Comparison of ENCODE assay signal across 8 cellular contexts in the genomic region with DNA sequence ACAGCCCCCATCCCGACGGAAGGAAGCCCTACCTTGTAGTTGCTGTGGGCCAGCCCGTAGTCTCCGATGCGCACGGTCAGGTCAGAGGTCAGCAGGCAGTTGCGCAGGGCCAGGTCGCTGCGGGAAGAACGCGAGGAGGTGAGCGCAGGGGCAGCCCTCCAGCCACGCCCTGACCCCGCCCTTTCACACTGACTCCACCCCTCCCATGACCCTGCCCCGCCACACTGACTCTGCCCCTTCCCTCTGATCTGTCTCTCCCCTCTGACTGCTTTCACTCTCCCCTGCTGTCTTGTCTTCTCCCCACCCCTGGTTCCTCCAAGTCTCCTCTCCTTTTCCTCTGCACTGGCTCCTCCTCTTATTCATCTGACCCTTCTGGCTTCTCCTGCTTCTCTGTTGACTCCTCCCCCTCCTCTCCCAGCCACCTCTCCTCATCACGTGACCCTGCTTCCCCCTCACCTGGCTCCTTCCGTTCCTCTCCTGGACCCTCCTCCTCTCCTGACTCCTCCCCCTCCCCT. TPM values are rescaled to one million over a fixed set of nuclear protein-coding genes. Genes with fewer than 3 reads are reported as not detected.
DNase-seq lines count a peak whose midpoint lies in the region; ATAC-seq and TF ChIP-seq lines count a peak whose summit lies in the region.

No MANE protein-coding gene starts in this region.

- no peak overlapping the region for H2AK9ac ChIP-seq in IMR-90 (replicated peaks; ENCODE audit: low read depth, low read length, poor library complexity)

- H2BK20ac ChIP-seq in IMR-90 (ENCODE audit: low read depth, low read length) = no peak overlapping the region

- peaks cover 20% of the 10 kb centered on the region for H3K4me1 Mint-ChIP-seq in CD14-positive monocyte
- H3K4me1 Mint-ChIP-seq in activated naive CD8-positive, alpha-beta T cell treated with anti-CD3 and anti-CD28 coated beads, Interleukin-2, amount 10 ng/mL, durations not matched to agents 7 days and 5 days = peaks cover 17% of the 10 kb centered on the region

- TF ChIP-seq POLR2A in IMR-90 (IDR thresholded peaks at IDR 0.05; ENCODE audit: low read depth, low read length) = no peak
- TF ChIP-seq POLR2A in Peyer's patch (IDR thresholded peaks at IDR 0.05) = peak in 1 of 2 donors; percentile 43
- TF ChIP-seq POLR2A in right lobe of liver (IDR thresholded peaks at IDR 0.05) = no peak
- no peak for TF ChIP-seq POLR2A in vagina (IDR thresholded peaks at IDR 0.05)

- POLR2A ChIA-PET in IMR-90 (lab: Charles Lee; ENCODE audit: unreplicated experiment) = no interaction called here
- POLR2A ChIA-PET in activated naive CD8-positive, alpha-beta T cell treated with anti-CD3 and anti-CD28 coated beads, Interleukin-2, amount 10 ng/mL, durations not matched to agents 7 days and 5 days (lab: Charles Lee) = no interaction called here

- BruUV-seq in IMR-90 (replicated peaks; lab: Mats Ljungman, UMichigan) = no TSS peak

- H3K4me3 Mint-ChIP-seq in CD14-positive monocyte = peak overlapping the region; percentile 61 to 76
- peak overlapping the region; percentile 81 for H3K4me3 Mint-ChIP-seq in activated naive CD8-positive, alpha-beta T cell treated with anti-CD3 and anti-CD28 coated beads, Interleukin-2, amount 10 ng/mL, durations not matched to agents 7 days and 5 days

- no peak overlapping the region for H4K5ac ChIP-seq in IMR-90 (ENCODE audit: low read depth, low read length)

- no peak for TF ChIP-seq CTCF in CD14-positive monocyte (IDR thresholded peaks at IDR 0.05)
- TF ChIP-seq CTCF in IMR-90 (conservative IDR thresholded peaks at IDR 0.05; ENCODE audit: low read depth, low read length) = no peak
- no peak for TF ChIP-seq CTCF in Peyer's patch (IDR thresholded peaks at IDR 0.05)
- TF ChIP-seq CTCF in right lobe of liver (IDR thresholded peaks at IDR 0.05) = no peak
- TF ChIP-seq CTCF in vagina (IDR thresholded peaks at IDR 0.05) = no peak

- dilution Hi-C loops in IMR-90 (cut with HindIII; ENCODE audit: low sequenced_read_pairs, unreplicated experiment) = no loop called here

- H2BK120ac ChIP-seq in IMR-90 (ENCODE audit: low read depth, low read length) = no peak overlapping the region

- H3K9me3 ChIP-seq in IMR-90 (ENCODE audit: control insufficient read depth, insufficient read depth, low read length) (no peaks in the 10 kb centered on the region), Peyer's patch (no peaks in the 10 kb centered on the region), right lobe of liver (no peaks in the 10 kb centered on the region), vagina (no peaks in the 10 kb centered on the region)

- H3K9me1 ChIP-seq in IMR-90 (ENCODE audit: insufficient read depth, low read length) = no peaks in the 10 kb centered on the region

- H3K14ac ChIP-seq in IMR-90 (replicated peaks; ENCODE audit: low read depth, low read length) = no peak overlapping the region

- no peaks in the 10 kb centered on the region for H3K36me3 ChIP-seq in IMR-90 (ENCODE audit: control insufficient read depth, insufficient read depth, low read length)
- H3K36me3 ChIP-seq in Peyer's patch = no peaks in the 10 kb centered on the region
- no peaks in the 10 kb centered on the region for H3K36me3 ChIP-seq in right lobe of liver
- H3K36me3 ChIP-seq in vagina = no peaks in the 10 kb centered on the region

- H3K27ac ChIP-seq in IMR-90 (ENCODE audit: insufficient read depth, low read length) (no peak overlapping the region), Peyer's patch (peak overlapping the region in 3 of 4 donors; percentile 4 to 77 (median 76)), right lobe of liver (no peak overlapping the region), vagina (no peak overlapping the region)

- WGBS in IMR-90 (ENCODE audit: extremely low coverage in 2 of 2, insufficient read length in 1 of 2), 2 experiments = 10% methylated on average over 16 of the region's 17 CpGs; no CpG with 5 or more reads in 1 of the 2 experiments
- 6% methylated on average over 4 of the region's 17 CpGs for WGBS in right lobe of liver (ENCODE audit: insufficient coverage, low coverage, low lambda C conversion rate, missing lambda C conversion rate)

- no peak overlapping the region for H3K4me3 ChIP-seq in IMR-90 (ENCODE audit: insufficient read depth, low read depth, low read length)
- H3K4me3 ChIP-seq in Peyer's patch = peak overlapping the region in 3 of 4 donors; percentile 6 to 53 (median 45)
- no peak overlapping the region for H3K4me3 ChIP-seq in right lobe of liver
- peak overlapping the region; percentile 24 to 26 for H3K4me3 ChIP-seq in vagina

- in situ Hi-C loops in IMR-90 (cut with MboI; ENCODE audit: low sequenced_read_pairs) = no loop called here

- TF ChIP-seq RAD21 in IMR-90 (IDR thresholded peaks at IDR 0.05; ENCODE audit: low read length) = no peak

- peak overlapping the region; percentile 81 for H2AFZ ChIP-seq in IMR-90 (replicated peaks; ENCODE audit: low read length, poor library complexity)

- no peak overlapping the region for H3K18ac ChIP-seq in IMR-90 (ENCODE audit: low read depth, low read length)

- H3K79me1 ChIP-seq in IMR-90 (ENCODE audit: low read depth in 1 of 2, low read length in 2 of 2) = no peaks in the 10 kb centered on the region

- H4K20me1 ChIP-seq in IMR-90 (ENCODE audit: insufficient read depth, low read length) = no peaks in the 10 kb centered on the region; the same call in 1 of the 2 replicates

- no peak overlapping the region for H2AK5ac ChIP-seq in IMR-90 (ENCODE audit: low read depth, low read length)

- no peaks in the 10 kb centered on the region for H3K36me3 Mint-ChIP-seq in CD14-positive monocyte
- H3K36me3 Mint-ChIP-seq in activated naive CD8-positive, alpha-beta T cell treated with anti-CD3 and anti-CD28 coated beads, Interleukin-2, amount 10 ng/mL, durations not matched to agents 7 days and 5 days = no peaks in the 10 kb centered on the region

- H4K91ac ChIP-seq in IMR-90 (ENCODE audit: insufficient read depth, low read depth, low read length) = no peak overlapping the region

- H3K4ac ChIP-seq in IMR-90 (ENCODE audit: low read depth, low read length) = no peak overlapping the region

- intact Hi-C loops in CD14-positive monocyte (cut with micrococcal nuclease) = no loop called here
- intact Hi-C loops in IMR-90 (cut with micrococcal nuclease) = no loop called here
- intact Hi-C loops in right lobe of liver (cut with DNase I) = loop anchor here in 1 of 2 donors (10.0 kb wide), 1 partner anchor 103 kb away; the partner anchor contains the start of gene SPACA4
- intact Hi-C loops in vagina (cut with DNase I) = no loop called here

- peak; percentile 33 for ATAC-seq in IMR-90 (ENCODE audit: low read depth)
- peak; percentile 77 for ATAC-seq in activated naive CD8-positive, alpha-beta T cell treated with anti-CD3 and anti-CD28 coated beads, Interleukin-2, amount 10 ng/mL, durations not matched to agents 7 days and 5 days (ENCODE audit: low read depth)
- peak; percentile 33 to 49 (median 42) for ATAC-seq in right lobe of liver

- peaks cover 0 to 9% (median 5%) of the 10 kb centered on the region in 7 donors for H3K9me3 Mint-ChIP-seq in CD14-positive monocyte
- H3K9me3 Mint-ChIP-seq in activated naive CD8-positive, alpha-beta T cell treated with anti-CD3 and anti-CD28 coated beads, Interleukin-2, amount 10 ng/mL, durations not matched to agents 7 days and 5 days = no peaks in the 10 kb centered on the region

- CTCF ChIA-PET in IMR-90 (lab: Yijun Ruan, JAX) = no interaction called here

- H2BK15ac ChIP-seq in IMR-90 (ENCODE audit: low read depth, low read length) = no peak overlapping the region

- H3K27me3 Mint-ChIP-seq in CD14-positive monocyte (ENCODE audit: low read depth in 3 of 3) = peaks cover 27 to 54% (median 33%) of the 10 kb centered on the region in 3 donors
- H3K27me3 Mint-ChIP-seq in activated naive CD8-positive, alpha-beta T cell treated with anti-CD3 and anti-CD28 coated beads, Interleukin-2, amount 10 ng/mL, durations not matched to agents 7 days and 5 days = no peaks in the 10 kb centered on the region

- H4K8ac ChIP-seq in IMR-90 (ENCODE audit: low read depth in 2 of 2, low read length in 2 of 2) = no peak overlapping the region

- no peak overlapping the region for H2BK5ac ChIP-seq in IMR-90 (ENCODE audit: low read depth, low read length, poor library complexity, severe bottlenecking)

- H3K27me3 ChIP-seq in IMR-90 (ENCODE audit: control insufficient read depth, insufficient read depth, low read length) (peaks cover 42% of the 10 kb centered on the region), Peyer's patch (no peaks in the 10 kb centered on the region), right lobe of liver (no peaks in the 10 kb centered on the region), vagina (no peaks in the 10 kb centered on the region)

- no peak overlapping the region; the same call in 1 of the 2 replicates for H3K4me2 ChIP-seq in IMR-90 (ENCODE audit: low read depth, low read length)

- DNase-seq in CD14-positive monocyte (ENCODE audit: low spot score) = no peak
- DNase-seq in IMR-90 = no peak
- peak in 2 of 3 donors; percentile 84 to 92 for DNase-seq in Peyer's patch
- peak; percentile 74 for DNase-seq in activated naive CD8-positive, alpha-beta T cell treated with anti-CD3 and anti-CD28 coated beads, Interleukin-2, amount 10 ng/mL, durations not matched to agents 7 days and 5 days
- no peak for DNase-seq in right lobe of liver
- DNase-seq in vagina (ENCODE audit: extremely low spot score in 2 of 2) = no peak
- DNase-seq in NK-92 treated with Interleukin-12 subunit alpha and Interleukin-12 subunit beta, amount 100 ng/mL, for 24 hours (lab: John Stamatoyannopoulos, UW) = no peak
- no peak for DNase-seq in cerebellum (ENCODE audit: low spot score)

- H3K56ac ChIP-seq in IMR-90 (ENCODE audit: extremely low read depth, insufficient read depth, low read length) = no peak overlapping the region

- no peak overlapping the region for H3K23ac ChIP-seq in IMR-90 (ENCODE audit: low read depth, low read length)

- H3K9ac ChIP-seq in IMR-90 (ENCODE audit: low read depth, low read length) = no peak overlapping the region

- H3K27ac Mint-ChIP-seq in CD14-positive monocyte = peak overlapping the region in 5 of 7 donors; percentile 23 to 89 (median 81)
- peak overlapping the region; percentile 81 for H3K27ac Mint-ChIP-seq in activated naive CD8-positive, alpha-beta T cell treated with anti-CD3 and anti-CD28 coated beads, Interleukin-2, amount 10 ng/mL, durations not matched to agents 7 days and 5 days

- peaks cover 3% of the 10 kb centered on the region; the same call in 1 of the 2 replicates for H3K4me1 ChIP-seq in IMR-90 (ENCODE audit: control insufficient read depth, insufficient read depth, low read length)
- H3K4me1 ChIP-seq in Peyer's patch = peaks cover 0 to 14% (median 5%) of the 10 kb centered on the region in 4 donors
- H3K4me1 ChIP-seq in right lobe of liver = no peaks in the 10 kb centered on the region
- peaks cover 5% of the 10 kb centered on the region for H3K4me1 ChIP-seq in vagina

RNA-seq across cellular contexts. Expression of gene LMTK3, which starts 10.1 kb away (rescaled TPM):
- not detected for polyA plus RNA-seq in CD14-positive monocyte
- 0.18 TPM in 1 of 2 replicates, not detected in the other for total RNA-seq in IMR-90 (2012; rRNA removed)
- 0.60 and 0.87 TPM in 2 replicates for polyA plus RNA-seq in IMR-90 (2012; rRNA removed)
- 0.70 and 0.79 TPM in 2 replicates for polyA plus RNA-seq in IMR-90 (2012; cell fraction: cytosol; rRNA removed)
- polyA plus RNA-seq in IMR-90 (2012; cell fraction: nucleus; rRNA removed; ENCODE audit: low replicate concordance) = 2.9 and 5.0 TPM in 2 replicates
- total RNA-seq in Peyer's patch = 10 to 100 TPM in 2 of 4 donors, 1 to 10 TPM in 2; 8.2 to 17.6 (median 12.8) TPM
- total RNA-seq in activated naive CD8-positive, alpha-beta T cell treated with anti-CD3 and anti-CD28 coated beads, Interleukin-2, amount 10 ng/mL, durations not matched to agents 7 days and 5 days = 10 to 100 TPM; 10.2 to 12.8 TPM
- total RNA-seq in right lobe of liver = under 1 TPM in 5 of 6 experiments, not detected in 1; 0.09 to 0.31 (median 0.12) TPM
- total RNA-seq in vagina = 1.7 TPM
- 7.0 TPM for total RNA-seq in cerebellum

RNA-seq across cellular contexts. Expression of gene CYTH2, which starts 32.3 kb away (rescaled TPM):
- 10 to 100 TPM; 21.3 to 21.7 TPM for polyA plus RNA-seq in CD14-positive monocyte
- total RNA-seq in IMR-90 (2012; rRNA removed) = 35.8 and 38.3 TPM in 2 replicates
- polyA plus RNA-seq in IMR-90 (2012; rRNA removed) = 56.1 and 62.0 TPM in 2 replicates
- polyA plus RNA-seq in IMR-90 (2012; cell fraction: cytosol; rRNA removed) = 49.6 and 59.9 TPM in 2 replicates
- 149 and 158 TPM in 2 replicates for polyA plus RNA-seq in IMR-90 (2012; cell fraction: nucleus; rRNA removed; ENCODE audit: low replicate concordance)
- 100 to 1,000 TPM in 1 of 4 donors, 10 to 100 TPM in 3; 64.5 to 160 (median 76.9) TPM for total RNA-seq in Peyer's patch
- 10 to 100 TPM; 57.6 to 59.1 TPM for total RNA-seq in activated naive CD8-positive, alpha-beta T cell treated with anti-CD3 and anti-CD28 coated beads, Interleukin-2, amount 10 ng/mL, durations not matched to agents 7 days and 5 days
- total RNA-seq in right lobe of liver = 10 to 100 TPM in 5 of 6 experiments, 1 to 10 TPM in 1; 7.7 to 22.7 (median 13.5) TPM
- total RNA-seq in vagina = 87.2 TPM
- 49.7 TPM for total RNA-seq in cerebellum

RNA-seq across cellular contexts. Expression of gene KCNJ14, which starts 46.1 kb away (rescaled TPM):
- polyA plus RNA-seq in CD14-positive monocyte (under 1 TPM in 1 of 2 donors, not detected in 1; 0.09 TPM), IMR-90 (2012; rRNA removed) (0.34 and 0.39 TPM in 2 replicates)
- total RNA-seq in IMR-90 (2012; rRNA removed) (under 0.01 and 0.18 TPM in 2 replicates), Peyer's patch (1 to 10 TPM in 3 of 4 donors, under 1 TPM in 1; 0.88 to 2.0 (median 1.8) TPM), right lobe of liver (under 1 TPM; 0.22 to 0.44 (median 0.31) TPM), vagina (3.7 TPM), cerebellum (1.6 TPM)
- 0.11 and 0.29 TPM in 2 replicates for polyA plus RNA-seq in IMR-90 (2012; cell fraction: cytosol; rRNA removed)
- polyA plus RNA-seq in IMR-90 (2012; cell fraction: nucleus; rRNA removed; ENCODE audit: low replicate concordance) = 2.0 and 4.1 TPM in 2 replicates
- total RNA-seq in activated naive CD8-positive, alpha-beta T cell treated with anti-CD3 and anti-CD28 coated beads, Interleukin-2, amount 10 ng/mL, durations not matched to agents 7 days and 5 days = 1 to 10 TPM; 1.4 TPM

RNA-seq across cellular contexts. Expression of gene SULT2B1, which starts 50.5 kb away (rescaled TPM):
- polyA plus RNA-seq in CD14-positive monocyte (under 1 TPM in 1 of 2 donors, not detected in 1; 0.40 TPM), IMR-90 (2012; rRNA removed) (0.09 TPM in 1 of 2 replicates, not detected in the other)
- total RNA-seq in IMR-90 (2012; rRNA removed) (not detected in 2 replicates), Peyer's patch (10 to 100 TPM in 1 of 4 donors, 1 to 10 TPM in 3; 2.5 to 14.6 (median 5.9) TPM), right lobe of liver (under 1 TPM in 1 of 6 experiments, not detected in 5; 0.61 TPM), vagina (43.0 TPM), cerebellum (not detected)
- 0.08 TPM in 1 of 2 replicates, not detected in the other for polyA plus RNA-seq in IMR-90 (2012; cell fraction: cytosol; rRNA removed)
- 0.13 and 0.23 TPM in 2 replicates for polyA plus RNA-seq in IMR-90 (2012; cell fraction: nucleus; rRNA removed; ENCODE audit: low replicate concordance)
- total RNA-seq in activated naive CD8-positive, alpha-beta T cell treated with anti-CD3 and anti-CD28 coated beads, Interleukin-2, amount 10 ng/mL, durations not matched to agents 7 days and 5 days = not detected

RNA-seq across cellular contexts. Expression of gene GRWD1, which starts 55.7 kb away (rescaled TPM):
- polyA plus RNA-seq in CD14-positive monocyte (10 to 100 TPM in 1 of 2 donors, 1 to 10 TPM in 1; 10.0 to 13.9 TPM), IMR-90 (2012; rRNA removed) (22.5 and 25.2 TPM in 2 replicates)
- total RNA-seq in IMR-90 (2012; rRNA removed) (22.0 and 32.5 TPM in 2 replicates), Peyer's patch (10 to 100 TPM in 3 of 4 donors, 1 to 10 TPM in 1; 10.0 to 17.6 (median 15.6) TPM), right lobe of liver (10 to 100 TPM; 14.7 to 31.0 (median 17.6) TPM), vagina (20.4 TPM), cerebellum (9.7 TPM)
- 20.0 and 42.6 TPM in 2 replicates for polyA plus RNA-seq in IMR-90 (2012; cell fraction: cytosol; rRNA removed)
- polyA plus RNA-seq in IMR-90 (2012; cell fraction: nucleus; rRNA removed; ENCODE audit: low replicate concordance) = 13.1 and 26.6 TPM in 2 replicates
- 10 to 100 TPM; 31.3 to 36.0 TPM for total RNA-seq in activated naive CD8-positive, alpha-beta T cell treated with anti-CD3 and anti-CD28 coated beads, Interleukin-2, amount 10 ng/mL, durations not matched to agents 7 days and 5 days

Comparison
In these comparisons a context has a peak if more than half of its experiments do, and no peak if none do; other contexts are left out.
1. DNase-seq: peak in Peyer's patch (2 of 3) and activated naive CD8-positive, alpha-beta T cell treated with anti-CD3 and anti-CD28 coated beads, Interleukin-2, amount 10 ng/mL, durations not matched to agents 7 days and 5 days (single experiment); none in CD14-positive monocyte (single experiment), IMR-90 (single experiment), right lobe of liver (0 of 3), vagina (0 of 2), NK-92 treated with Interleukin-12 subunit alpha and Interleukin-12 subunit beta, amount 100 ng/mL, for 24 hours (single experiment) and cerebellum (single experiment).
2. H3K27ac ChIP-seq: peak in Peyer's patch (3 of 4); none in IMR-90 (single experiment), right lobe of liver (0 of 3) and vagina (single experiment).
3. H3K4me3 ChIP-seq: peak in Peyer's patch (3 of 4) and vagina (2 of 2); none in IMR-90 (single experiment) and right lobe of liver (0 of 3).
4. Peak in every context shown above with its lines, with median percentiles within 50 percentile points of each other: ATAC-seq.